ENCODE assay signal across 8 cellular contexts in genomic region chr6:31702421-31702818, GRCh38. TPM values are rescaled to one million over a fixed set of nuclear protein-coding genes. Genes with fewer than 3 reads are reported as not detected.
DNase-seq lines count a peak whose midpoint lies in the region; ATAC-seq and TF ChIP-seq lines count a peak whose summit lies in the region.

No MANE protein-coding gene starts in this region.

- peak; percentile 13 to 24 for ATAC-seq in activated T-cell treated with anti-CD3 and anti-CD28 coated beads, Interleukin-2, amount 50 U/mL, for 72 hours (replicated peaks in 1 of 2)
- ATAC-seq in heart left ventricle, result peak in 2 of 4 donors; percentile 24 to 29
- ATAC-seq in HG02588 (IDR thresholded peaks at IDR 0.05; ENCODE audit: unreplicated experiment), result no peak

- 0 to 1% (median 1%) methylated on average over 8 of the region's 8 CpGs for WGBS in heart left ventricle, 4 donors
- 0% methylated on average over 8 of the region's 8 CpGs for WGBS in sigmoid colon, 2 donors

- peak overlapping the region; percentile 87 to 90 for H3K4me3 Mint-ChIP-seq in activated T-cell treated with anti-CD3 and anti-CD28 coated beads, Interleukin-2, amount 50 U/mL, for 72 hours

- H3K4me1 ChIP-seq in heart left ventricle (peaks cover 3 to 35% (median 21%) of the 10 kb centered on the region in 12 donors), sigmoid colon (peaks cover 0 to 36% (median 22%) of the 10 kb centered on the region in 4 donors)

- H3K27ac Mint-ChIP-seq in activated T-cell treated with anti-CD3 and anti-CD28 coated beads, Interleukin-2, amount 50 U/mL, for 72 hours, result peak overlapping the region; percentile 95

- peaks cover 6 to 9% of the 10 kb centered on the region in 2 donors for H3K36me3 Mint-ChIP-seq in activated T-cell treated with anti-CD3 and anti-CD28 coated beads, Interleukin-2, amount 50 U/mL, for 72 hours (ENCODE audit: insufficient read depth in 2 of 2)

- TF ChIP-seq CTCF in heart left ventricle (IDR thresholded peaks at IDR 0.05), result no peak
- no peak for TF ChIP-seq CTCF in sigmoid colon (IDR thresholded peaks at IDR 0.05)

- H3K9me3 Mint-ChIP-seq in activated T-cell treated with anti-CD3 and anti-CD28 coated beads, Interleukin-2, amount 50 U/mL, for 72 hours, result no peaks in the 10 kb centered on the region

- no peak for TF ChIP-seq POLR2A in heart left ventricle (IDR thresholded peaks at IDR 0.05)
- no peak for TF ChIP-seq POLR2A in sigmoid colon (IDR thresholded peaks at IDR 0.05)

- H3K4me1 Mint-ChIP-seq in activated T-cell treated with anti-CD3 and anti-CD28 coated beads, Interleukin-2, amount 50 U/mL, for 72 hours (ENCODE audit: low read depth), result peaks cover 37% of the 10 kb centered on the region

- TF ChIP-seq EP300 in sigmoid colon (IDR thresholded peaks at IDR 0.05), result no peak

- H3K9me3 ChIP-seq in heart left ventricle (no peaks in the 10 kb centered on the region), sigmoid colon (no peaks in the 10 kb centered on the region)

- H3K27ac ChIP-seq in heart left ventricle (peak overlapping the region; percentile 90 to 100 (median 98)), sigmoid colon (peak overlapping the region; percentile 94 to 99 (median 97))

- H3K36me3 ChIP-seq in heart left ventricle (peaks cover 0 to 38% (median 31%) of the 10 kb centered on the region in 9 donors), sigmoid colon (peaks cover 0 to 32% (median 10%) of the 10 kb centered on the region in 4 donors)

- H3K27me3 ChIP-seq in heart left ventricle, result no peaks in the 10 kb centered on the region
- no peaks in the 10 kb centered on the region for H3K27me3 ChIP-seq in sigmoid colon

- DNase-seq in activated T-cell treated with anti-CD3 and anti-CD28 coated beads for 24 hours (ENCODE audit: low read depth), result peak; percentile 18
- no peak for DNase-seq in activated T-cell treated with anti-CD3 and anti-CD28 coated beads, Interleukin-2, amount 50 U/mL, for 1 hour
- DNase-seq in activated T-cell treated with anti-CD3 and anti-CD28 coated beads, Interleukin-2, amount 50 U/mL, for 72 hours, result peak; percentile 36 to 45
- peak in 2 of 5 donors; percentile 27 for DNase-seq in heart left ventricle
- no peak for DNase-seq in sigmoid colon
- no peak for DNase-seq in COR-L47 (lab: John Stamatoyannopoulos, UW)
- DNase-seq in activated CD4-positive, CD25-positive, alpha-beta regulatory T cell (lab: John Stamatoyannopoulos, UW), result no peak

- no peaks in the 10 kb centered on the region for H3K27me3 Mint-ChIP-seq in activated T-cell treated with anti-CD3 and anti-CD28 coated beads, Interleukin-2, amount 50 U/mL, for 72 hours (ENCODE audit: low read depth)

- H3K4me3 ChIP-seq in heart left ventricle (peak overlapping the region; percentile 58 to 99 (median 78)), sigmoid colon (peak overlapping the region; percentile 66 to 92 (median 80))

- intact Hi-C loops in heart left ventricle (cut with DNase I), result loop anchor here in 4 of 10 donors (2.0 to 5.0 kb wide), 3 partner anchors 26 to 130 kb away; partner anchors contain the start of genes DDAH2 (in 2 of the 4) and CLIC1 (in 1 of the 4)
- intact Hi-C loops in sigmoid colon (cut with DNase I), result loop anchor here (10.0 kb wide), 1 partner anchor 158 kb away; the partner anchor contains the start of genes ATP6V1G2, DDX39B and NFKBIL1

RNA-seq across cellular contexts. Expression of gene ABHD16A, which starts 0.7 kb away (rescaled TPM):
- 10 to 100 TPM; 48.9 TPM for total RNA-seq in activated T-cell treated with anti-CD3 and anti-CD28 coated beads, Interleukin-2, amount 50 U/mL, for 72 hours
- total RNA-seq in heart left ventricle (10 to 100 TPM; 24.2 to 54.7 (median 27.4) TPM), sigmoid colon (10 to 100 TPM; 37.8 to 63.4 (median 51.6) TPM)
- polyA plus RNA-seq in heart left ventricle (10 to 100 TPM; 16.5 to 47.8 TPM), sigmoid colon (10 to 100 TPM; 16.9 to 52.0 (median 17.4) TPM)

RNA-seq across cellular contexts. Expression of gene LY6G6F, which starts 4.2 kb away (rescaled TPM):
- not detected for total RNA-seq in activated T-cell treated with anti-CD3 and anti-CD28 coated beads, Interleukin-2, amount 50 U/mL, for 72 hours
- total RNA-seq in heart left ventricle (not detected), sigmoid colon (not detected)
- polyA plus RNA-seq in heart left ventricle (not detected), sigmoid colon (not detected)

RNA-seq across cellular contexts. Expression of gene LY6G6D, which starts 12.7 kb away (rescaled TPM):
- not detected for total RNA-seq in activated T-cell treated with anti-CD3 and anti-CD28 coated beads, Interleukin-2, amount 50 U/mL, for 72 hours
- total RNA-seq in heart left ventricle, result under 1 TPM in 1 of 9 donors, not detected in 8; 0.75 TPM
- not detected for polyA plus RNA-seq in heart left ventricle
- total RNA-seq in sigmoid colon, result 10 to 100 TPM in 1 of 4 donors, 1 to 10 TPM in 2, not detected in 1; 2.9 to 21.2 (median 6.4) TPM
- 1 to 10 TPM in 1 of 3 donors, under 1 TPM in 1, not detected in 1; 0.31 to 8.4 TPM for polyA plus RNA-seq in sigmoid colon

RNA-seq across cellular contexts. Expression of gene LY6G6C, which starts 19.1 kb away (rescaled TPM):
- total RNA-seq in activated T-cell treated with anti-CD3 and anti-CD28 coated beads, Interleukin-2, amount 50 U/mL, for 72 hours, result under 1 TPM; 0.25 to 0.67 TPM
- total RNA-seq in heart left ventricle (under 1 TPM in 1 of 9 donors, not detected in 8; 0.27 TPM), sigmoid colon (not detected)
- polyA plus RNA-seq in heart left ventricle (not detected), sigmoid colon (1 to 10 TPM in 2 of 3 donors, under 1 TPM in 1; 0.07 to 1.2 (median 1.2) TPM)

RNA-seq across cellular contexts. Expression of gene MPIG6B, which starts 20.8 kb away (rescaled TPM):
- total RNA-seq in activated T-cell treated with anti-CD3 and anti-CD28 coated beads, Interleukin-2, amount 50 U/mL, for 72 hours, result under 1 TPM in 1 of 2 donors, not detected in 1; 0.10 TPM
- under 1 TPM in 7 of 9 donors, not detected in 2; 0.19 to 1.00 (median 0.42) TPM for total RNA-seq in heart left ventricle
- polyA plus RNA-seq in heart left ventricle, result under 1 TPM; 0.17 to 0.23 TPM
- total RNA-seq in sigmoid colon, result not detected
- polyA plus RNA-seq in sigmoid colon, result under 1 TPM in 1 of 3 donors, not detected in 2; 0.13 TPM

Comparison
In these comparisons a context has a peak if more than half of its experiments do, and no peak if none do; other contexts are left out.
1. DNase-seq: peak in activated T-cell treated with anti-CD3 and anti-CD28 coated beads for 24 hours (single experiment) and activated T-cell treated with anti-CD3 and anti-CD28 coated beads, Interleukin-2, amount 50 U/mL, for 72 hours (2 of 2); none in activated T-cell treated with anti-CD3 and anti-CD28 coated beads, Interleukin-2, amount 50 U/mL, for 1 hour (single experiment), sigmoid colon (single experiment), COR-L47 (single experiment) and activated CD4-positive, CD25-positive, alpha-beta regulatory T cell (0 of 4).